ENCODE assay signal across 2 cellular contexts in genomic region chr10:398954-399353, GRCh38.
TF ChIP-seq lines count a peak whose summit lies in the region.

No MANE protein-coding gene starts in this region.

TF ChIP-seq in GM23338, 12 proteins besides CTCF, POLR2A, EP300 and RAD21 (continued from another document):
- TF ChIP-seq ZNF462 (CRISPR knock-in tag; IDR thresholded peaks at IDR 0.05), result no peak
- no peak for TF ChIP-seq JUNB (IDR thresholded peaks at IDR 0.05; ENCODE audit: unreplicated experiment)
- no peak for TF ChIP-seq REST (IDR thresholded peaks at IDR 0.05; ENCODE audit: unreplicated experiment)
- no peak for TF ChIP-seq NANOG (IDR thresholded peaks at IDR 0.05; ENCODE audit: borderline replicate concordance)
- no peak for TF ChIP-seq ZNF331 (CRISPR knock-in tag; IDR thresholded peaks at IDR 0.05; ENCODE audit: low read depth)
- no peak for TF ChIP-seq POLR2AphosphoS5 (IDR thresholded peaks at IDR 0.05; ENCODE audit: low read depth)
- no peak for TF ChIP-seq ETS1 (IDR thresholded peaks at IDR 0.05)
- no peak for TF ChIP-seq CREB1 (CRISPR knock-in tag; IDR thresholded peaks at IDR 0.05; ENCODE audit: low read depth)
TF ChIP-seq in GM23338: peak in this region for 0.

TF ChIP-seq in WTC11, 78 proteins besides CTCF, POLR2A, EP300 and RAD21 (continued from another document):
- TF ChIP-seq ZSCAN18 (CRISPR knock-in tag; IDR thresholded peaks at IDR 0.05) (no peak), ATF3 (CRISPR knock-in tag; conservative IDR thresholded peaks at IDR 0.05) (no peak), ZNF138 (CRISPR knock-in tag; conservative IDR thresholded peaks at IDR 0.05) (no peak), ZNF512 (CRISPR knock-in tag; IDR thresholded peaks at IDR 0.05; ENCODE audit: borderline replicate concordance) (no peak), ZNF121 (CRISPR knock-in tag; IDR thresholded peaks at IDR 0.05) (no peak), HMGA2 (CRISPR knock-in tag; IDR thresholded peaks at IDR 0.05) (no peak), ZBTB43 (CRISPR knock-in tag; IDR thresholded peaks at IDR 0.05) (no peak)
